ENCODE assay signal across 18 cellular contexts in the genomic region with DNA sequence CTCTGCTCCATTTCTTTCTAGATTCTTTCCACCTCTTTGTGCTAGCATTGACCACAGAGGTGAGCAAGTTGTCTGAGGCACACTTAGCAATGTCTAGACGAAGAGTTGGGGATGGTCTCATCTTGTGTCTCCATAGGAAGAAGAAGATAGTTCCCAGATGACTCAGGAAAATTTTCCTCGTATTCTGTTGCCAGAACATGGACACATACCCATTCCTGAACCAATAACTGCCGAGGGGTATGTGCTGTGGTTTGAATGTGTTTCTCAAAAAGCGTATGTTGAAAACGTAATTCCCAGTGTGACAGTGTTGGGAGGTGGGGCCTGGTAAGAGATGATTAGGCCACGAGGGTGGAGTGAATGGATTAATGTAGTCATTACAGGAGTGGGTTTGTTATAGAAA.
DNase-seq lines count a peak whose midpoint lies in the region; ATAC-seq and TF ChIP-seq lines count a peak whose summit lies in the region.
"Had no signal": no experiment of that assay in that cellular context is flagged by ENCODE, and none has a peak within 500 bp of the region (broad histone marks: within the 10 kb centered on the region; RNA-seq: fewer than 3 reads in every experiment).

No MANE protein-coding gene starts in this region.

- CTCF ChIA-PET in mammary epithelial cell (lab: Charles Lee; ENCODE audit: low non-redundant PET), result no interaction called here

- BruUV-seq in mammary epithelial cell (replicated peaks; lab: Mats Ljungman, UMichigan), result no TSS peak

- intact Hi-C loops in mammary epithelial cell (cut with micrococcal nuclease), result no loop called here
- intact Hi-C loops in sciatic nerve (cut with DNase I), result no loop called here

- peak overlapping the region; percentile 71 for H3K27ac ChIP-seq in mammary epithelial cell (ENCODE audit: insufficient read depth, low read depth, low read length)

- dilution Hi-C loops in mammary epithelial cell (cut with HindIII; ENCODE audit: low sequenced_read_pairs), result no loop called here

- H3K9me3 Mint-ChIP-seq in activated naive CD8-positive, alpha-beta T cell treated with anti-CD3 and anti-CD28 coated beads, Interleukin-2, amount 50 U/mL, for 24 hours, result no peaks in the 10 kb centered on the region
- H3K9me3 Mint-ChIP-seq: central memory CD8-positive, alpha-beta T cell; effector memory CD8-positive, alpha-beta T cell; natural killer cell treated with Interleukin-12 subunit alpha and Interleukin-12 subunit beta and Interleukin-15 and Interleukin-18, amount 100 ng/mL, for 72 hours had no signal

- DNase-seq in AG08395 (ENCODE audit: low spot score), result peak; percentile 50
- DNase-seq in NCI-H226, result peak; percentile 68
- peak; percentile 63 for DNase-seq in mammary epithelial cell
- peak; percentile 81 for DNase-seq in islet precursor cell
- DNase-seq in sciatic nerve (ENCODE audit: low spot score), result no peak
- no peak for DNase-seq in stimulated activated CD4-positive, alpha-beta T cell treated with anti-CD3 and anti-CD28 coated beads, Interleukin-2, amount 100 ng/mL, for 48 hours
- no peak for DNase-seq in activated naive CD8-positive, alpha-beta T cell treated with anti-CD3 and anti-CD28 coated beads, Interleukin-2, amount 50 U/mL, for 24 hours
- no peak for DNase-seq in NCI-H345 treated with DMSO at 0.1 percent for 48 hours (lab: John Stamatoyannopoulos, UW; ENCODE audit: unreplicated experiment)
- DNase-seq: activated CD4-positive, alpha-beta memory T cell treated with anti-CD3 and anti-CD28 coated beads for 36 hours; activated T-cell treated with anti-CD3 and anti-CD28 coated beads, Interleukin-2, amount 50 U/mL, for 48 hours; effector memory CD8-positive, alpha-beta T cell; NCI-H1930; NCI-H510A treated with DMSO at 0.1 percent for 48 hours; uterus had no signal

- no peak overlapping the region for H3K4me3 Mint-ChIP-seq in activated naive CD8-positive, alpha-beta T cell treated with anti-CD3 and anti-CD28 coated beads, Interleukin-2, amount 50 U/mL, for 24 hours
- H3K4me3 Mint-ChIP-seq: activated CD4-positive, alpha-beta memory T cell treated with anti-CD3 and anti-CD28 coated beads for 36 hours; activated naive CD8-positive, alpha-beta T cell; central memory CD8-positive, alpha-beta T cell; effector memory CD8-positive, alpha-beta T cell; natural killer cell treated with Interleukin-12 subunit alpha and Interleukin-12 subunit beta and Interleukin-15 and Interleukin-18, amount 100 ng/mL, for 72 hours; stimulated activated naive CD8-positive, alpha-beta T cell treated with anti-CD3 and anti-CD28 coated beads, Interleukin-15, Interleukin-2, amounts not matched to agents 100 ng/mL and 50 ng/mL, for 24 hours had no signal

- no peak overlapping the region for H3K9ac ChIP-seq in mammary epithelial cell (ENCODE audit: insufficient read depth, low read length)

- H3K4me2 ChIP-seq in mammary epithelial cell (ENCODE audit: insufficient read depth, low read depth, low read length), result peak overlapping the region; percentile 32

- no peak for ATAC-seq in sciatic nerve
- no peak for ATAC-seq in activated naive CD8-positive, alpha-beta T cell treated with anti-CD3 and anti-CD28 coated beads, Interleukin-2, amount 50 U/mL, for 24 hours
- ATAC-seq: effector memory CD8-positive, alpha-beta T cell; natural killer cell treated with Interleukin-12 subunit alpha and Interleukin-12 subunit beta and Interleukin-15 and Interleukin-18, amount 100 ng/mL, for 72 hours had no signal

- 7% methylated on average over 6 of the region's 6 CpGs for WGBS in mammary epithelial cell (ENCODE audit: low coverage, missing lambda C conversion rate)

- peaks cover 40% of the 10 kb centered on the region for H3K4me1 ChIP-seq in mammary epithelial cell (ENCODE audit: insufficient read depth, low read length)
- H3K4me1 ChIP-seq: uterus had no signal

- no peaks in the 10 kb centered on the region for H3K79me2 ChIP-seq in mammary epithelial cell (ENCODE audit: insufficient read depth, low read length)

- in situ Hi-C loops in mammary epithelial cell (cut with MboI; ENCODE audit: low sequenced_read_pairs in 2 of 2), result loop anchor here in 1 of 2 donors (5.0 to 25.0 kb wide), 2 partner anchors 35 to 430 kb away; no protein-coding TSS in a partner anchor

- H3K27ac Mint-ChIP-seq in activated naive CD8-positive, alpha-beta T cell treated with anti-CD3 and anti-CD28 coated beads, Interleukin-2, amount 50 U/mL, for 24 hours, result no peak overlapping the region
- H3K27ac Mint-ChIP-seq: activated CD4-positive, alpha-beta memory T cell treated with anti-CD3 and anti-CD28 coated beads for 36 hours; activated naive CD8-positive, alpha-beta T cell; effector memory CD8-positive, alpha-beta T cell; natural killer cell treated with Interleukin-12 subunit alpha and Interleukin-12 subunit beta and Interleukin-15 and Interleukin-18, amount 100 ng/mL, for 72 hours; stimulated activated naive CD8-positive, alpha-beta T cell treated with anti-CD3 and anti-CD28 coated beads, Interleukin-15, Interleukin-2, amounts not matched to agents 100 ng/mL and 50 ng/mL, for 24 hours had no signal

- no peaks in the 10 kb centered on the region for H3K27me3 ChIP-seq in mammary epithelial cell (ENCODE audit: insufficient read depth, low read length)
- H3K27me3 ChIP-seq: uterus had no signal

- H3K36me3 Mint-ChIP-seq in activated naive CD8-positive, alpha-beta T cell treated with anti-CD3 and anti-CD28 coated beads, Interleukin-2, amount 50 U/mL, for 24 hours (ENCODE audit: low read depth), result no peaks in the 10 kb centered on the region
- H3K36me3 Mint-ChIP-seq: activated CD4-positive, alpha-beta memory T cell treated with anti-CD3 and anti-CD28 coated beads for 36 hours; natural killer cell treated with Interleukin-12 subunit alpha and Interleukin-12 subunit beta and Interleukin-15 and Interleukin-18, amount 100 ng/mL, for 72 hours had no signal

- no peaks in the 10 kb centered on the region for H4K20me1 ChIP-seq in mammary epithelial cell (ENCODE audit: insufficient read depth, low read length)

- TF ChIP-seq CTCF in mammary epithelial cell (conservative IDR thresholded peaks at IDR 0.05 in 1 of 2, IDR thresholded peaks at IDR 0.05 in 1 of 2; ENCODE audit: extremely low read depth in 1 of 2, insufficient read depth in 1 of 2, low read depth in 1 of 2, low read length in 2 of 2), result no peak

- H3K4me1 Mint-ChIP-seq in activated naive CD8-positive, alpha-beta T cell treated with anti-CD3 and anti-CD28 coated beads, Interleukin-2, amount 50 U/mL, for 24 hours, result no peaks in the 10 kb centered on the region
- H3K4me1 Mint-ChIP-seq: central memory CD8-positive, alpha-beta T cell had no signal

- H3K27me3 Mint-ChIP-seq in activated naive CD8-positive, alpha-beta T cell treated with anti-CD3 and anti-CD28 coated beads, Interleukin-2, amount 50 U/mL, for 24 hours, result no peaks in the 10 kb centered on the region

- H3K9me3 ChIP-seq in mammary epithelial cell (replicated peaks; ENCODE audit: insufficient read depth, low read length), result no peaks in the 10 kb centered on the region
- H3K9me3 ChIP-seq: uterus had no signal

- no peak overlapping the region for H3K4me3 ChIP-seq in mammary epithelial cell (replicated peaks in 1 of 3; ENCODE audit: insufficient read depth in 1 of 3, low read depth in 2 of 3, low read length in 3 of 3)
- H3K4me3 ChIP-seq: uterus had no signal

- peak overlapping the region; percentile 35 for H2AFZ ChIP-seq in mammary epithelial cell (ENCODE audit: low read depth, low read length)

- H3K36me3 ChIP-seq in mammary epithelial cell (ENCODE audit: insufficient read depth, low read length), result no peaks in the 10 kb centered on the region
- H3K36me3 ChIP-seq: uterus had no signal

Comparison
In these comparisons a context has a peak if more than half of its experiments do, and no peak if none do; other contexts are left out.
1. DNase-seq: peak in AG08395 (single experiment), NCI-H226 (single experiment), mammary epithelial cell (single experiment) and islet precursor cell (single experiment); none in sciatic nerve (single experiment), stimulated activated CD4-positive, alpha-beta T cell treated with anti-CD3 and anti-CD28 coated beads, Interleukin-2, amount 100 ng/mL, for 48 hours (0 of 2), activated naive CD8-positive, alpha-beta T cell treated with anti-CD3 and anti-CD28 coated beads, Interleukin-2, amount 50 U/mL, for 24 hours (single experiment) and NCI-H345 treated with DMSO at 0.1 percent for 48 hours (single experiment).